In genomic region chr10:92238586-92239098, GRCh38 we compare ENCODE assay signal across 7 cellular contexts. TPM values are rescaled to one million over a fixed set of nuclear protein-coding genes. Genes with fewer than 3 reads are reported as not detected.
DNase-seq lines count a peak whose midpoint lies in the region; ATAC-seq and TF ChIP-seq lines count a peak whose summit lies in the region.

No MANE protein-coding gene starts in this region.

- no peak overlapping the region for H4K8ac ChIP-seq in H9 (replicated peaks; ENCODE audit: insufficient read length, low read depth, low read length)

- no peak for DNase-seq in H9
- peak; percentile 35 for DNase-seq in RPMI7951 (ENCODE audit: low read depth)
- no peak for DNase-seq in esophagus muscularis mucosa (ENCODE audit: extremely low spot score)
- no peak for DNase-seq in natural killer cell
- DNase-seq in NCI-H774 (lab: John Stamatoyannopoulos, UW) = no peak
- no peak for DNase-seq in epidermal melanocyte (ENCODE audit: insufficient read length, low spot score)

- H3K27ac Mint-ChIP-seq in H9 (no peak overlapping the region), natural killer cell (peak overlapping the region; percentile 80 to 86)

- ATAC-seq in natural killer cell = no peak
- no peak for ATAC-seq in HG02870 (IDR thresholded peaks at IDR 0.05; ENCODE audit: unreplicated experiment)

- H2BK12ac ChIP-seq in H9 (ENCODE audit: insufficient read length, low read depth, low read length) = no peak overlapping the region

- H3K23ac ChIP-seq in H9 (ENCODE audit: insufficient read length, low read depth, low read length) = no peak overlapping the region

- TF ChIP-seq EP300 in esophagus muscularis mucosa (IDR thresholded peaks at IDR 0.05) = no peak

- H3K23me2 ChIP-seq in H9 (ENCODE audit: insufficient read length, low read depth, low read length, poor library complexity, severe bottlenecking) = peaks cover 22% of the 10 kb centered on the region

- H3K9ac ChIP-seq in H9 (ENCODE audit: extremely low read depth, insufficient read length, low read length) = no peak overlapping the region

- H3K27me3 ChIP-seq in H9 (ENCODE audit: insufficient read depth, low read length) = peaks cover 18% of the 10 kb centered on the region; the same call in 1 of the 2 replicates
- no peaks in the 10 kb centered on the region for H3K27me3 ChIP-seq in esophagus muscularis mucosa

- H3K27me3 Mint-ChIP-seq in H9 (ENCODE audit: low read depth) (peaks cover 63% of the 10 kb centered on the region), natural killer cell (ENCODE audit: low read depth in 2 of 2) (no peaks in the 10 kb centered on the region)

- H3K9me3 ChIP-seq in H9 (ENCODE audit: control insufficient read depth, low read depth, low read length) (no peaks in the 10 kb centered on the region), esophagus muscularis mucosa (no peaks in the 10 kb centered on the region)

- TF ChIP-seq CTCF in H9 (conservative IDR thresholded peaks at IDR 0.05) (no peak), esophagus muscularis mucosa (IDR thresholded peaks at IDR 0.05) (no peak), natural killer cell (IDR thresholded peaks at IDR 0.05) (no peak)

- no peak overlapping the region for H3K27ac ChIP-seq in H9 (ENCODE audit: insufficient read length, low read depth, low read length)
- H3K27ac ChIP-seq in esophagus muscularis mucosa (replicated peaks in 1 of 4) = peak overlapping the region; percentile 89 to 93 (median 93)

- H2BK20ac ChIP-seq in H9 (ENCODE audit: low read depth, low read length, poor library complexity, severe bottlenecking) = no peak overlapping the region

- H3K4me1 ChIP-seq in H9 (ENCODE audit: insufficient read depth, low read length) (no peaks in the 10 kb centered on the region), esophagus muscularis mucosa (peaks cover 25 to 79% (median 61%) of the 10 kb centered on the region in 4 donors)

- H3T11ph ChIP-seq in H9 (ENCODE audit: low read length) = no peak overlapping the region

- no peak overlapping the region for H4K91ac ChIP-seq in H9 (ENCODE audit: insufficient read length, low read depth, low read length)

- H3K79me1 ChIP-seq in H9 (ENCODE audit: insufficient read depth, low read depth, low read length, poor library complexity, severe bottlenecking) = no peaks in the 10 kb centered on the region

- no peak for TF ChIP-seq POLR2A in esophagus muscularis mucosa (IDR thresholded peaks at IDR 0.05; ENCODE audit: low read depth)

- no peak overlapping the region for H3K56ac ChIP-seq in H9 (ENCODE audit: insufficient read length, low read depth, low read length)

- peak overlapping the region; percentile 78 to 87 for H3K4me3 Mint-ChIP-seq in H9
- H3K4me3 Mint-ChIP-seq in natural killer cell = peak overlapping the region; percentile 96

- intact Hi-C loops in esophagus muscularis mucosa (cut with DNase I) (no loop called here), natural killer cell (cut with micrococcal nuclease) (no loop called here)

- no peak overlapping the region for H3K4ac ChIP-seq in H9 (ENCODE audit: low read depth, low read length)

- no peak overlapping the region for H2BK5ac ChIP-seq in H9 (ENCODE audit: insufficient read length, low read length)

- H3K4me2 ChIP-seq in H9 (ENCODE audit: insufficient read depth, insufficient read length, low read length) = peak overlapping the region; percentile 99

- H4K20me1 ChIP-seq in H9 (ENCODE audit: control insufficient read depth, insufficient read depth, insufficient read length) = no peaks in the 10 kb centered on the region

- no peak overlapping the region for H2BK120ac ChIP-seq in H9 (ENCODE audit: low read depth, low read length, poor library complexity, severe bottlenecking)

- peaks cover 0 to 9% (median 3%) of the 10 kb centered on the region in 4 donors for H3K36me3 ChIP-seq in esophagus muscularis mucosa

- H3K14ac ChIP-seq in H9 (ENCODE audit: insufficient read depth, low read length) = no peak overlapping the region

- WGBS in H9 (ENCODE audit: extremely low coverage, insufficient read length, low lambda C conversion rate) = no CpG with 5 or more reads among the region's 8 CpGs
- 28% methylated on average over 8 of the region's 8 CpGs for WGBS in esophagus muscularis mucosa

- no peak overlapping the region for H2BK15ac ChIP-seq in H9 (ENCODE audit: low read depth, low read length)

- peak overlapping the region; percentile 72 to 83 (median 76) for H3K4me3 ChIP-seq in esophagus muscularis mucosa

- H3K9me3 Mint-ChIP-seq in H9 = no peaks in the 10 kb centered on the region
- no peaks in the 10 kb centered on the region for H3K9me3 Mint-ChIP-seq in natural killer cell

- H3K18ac ChIP-seq in H9 (ENCODE audit: insufficient read length, low read depth, low read length) = no peak overlapping the region

- no peak overlapping the region for H2AFZ ChIP-seq in H9 (ENCODE audit: low read length)

- H3K4me1 Mint-ChIP-seq in H9 (peaks cover 27 to 35% of the 10 kb centered on the region in 2 experiments), natural killer cell (peaks cover 45 to 54% of the 10 kb centered on the region in 2 donors)

- no peak overlapping the region for H4K5ac ChIP-seq in H9 (ENCODE audit: insufficient read length, low read depth, low read length)

- H3K36me3 Mint-ChIP-seq in H9 (ENCODE audit: insufficient read depth in 1 of 3, low read depth in 3 of 3) = peaks cover 0 to 2% (median 0%) of the 10 kb centered on the region in 3 experiments; a peak in 2 of 7 replicates
- no peaks in the 10 kb centered on the region for H3K36me3 Mint-ChIP-seq in natural killer cell

- no peak overlapping the region for H2AK5ac ChIP-seq in H9 (ENCODE audit: insufficient read length, low read length)

- no peaks in the 10 kb centered on the region for H3K79me2 ChIP-seq in H9 (ENCODE audit: insufficient read depth, low read length)

RNA-seq across cellular contexts. Expression of gene CPEB3, which starts 52.2 kb away (rescaled TPM):
- total RNA-seq in H9 (2021) (1.0 and 1.1 TPM in 2 replicates), esophagus muscularis mucosa (10 to 100 TPM in 2 of 4 donors, 1 to 10 TPM in 2; 6.8 to 11.0 (median 10.4) TPM), natural killer cell (1 to 10 TPM; 3.6 to 6.9 (median 5.4) TPM)
- total RNA-seq in RPMI7951 (2014; rRNA removed; shearing (Covaris generic)) = 0.49 and 0.72 TPM in 2 replicates

RNA-seq across cellular contexts. Expression of gene MARCHF5, which starts 52.3 kb away (rescaled TPM):
- 16.7 and 17.6 TPM in 2 replicates for total RNA-seq in H9 (2021)
- total RNA-seq in RPMI7951 (2014; rRNA removed; shearing (Covaris generic)) = 5.6 and 12.3 TPM in 2 replicates
- 10 to 100 TPM; 12.3 to 18.5 (median 16.7) TPM for total RNA-seq in esophagus muscularis mucosa
- total RNA-seq in natural killer cell = 10 to 100 TPM; 28.0 to 38.6 (median 32.9) TPM

Comparison
In these comparisons a context has a peak if more than half of its experiments do, and no peak if none do; other contexts are left out.
1. H3K27ac Mint-ChIP-seq: peak in natural killer cell (2 of 2); none in H9 (0 of 3).